ENCODE assay signal across 13 cellular contexts in genomic region chr2:172446524-172447063, GRCh38. TPM values are rescaled to one million over a fixed set of nuclear protein-coding genes. Genes with fewer than 3 reads are reported as not detected.
DNase-seq lines count a peak whose midpoint lies in the region; ATAC-seq, FAIRE-seq and TF ChIP-seq lines count a peak whose summit lies in the region.
"Had no signal": no experiment of that assay in that cellular context is flagged by ENCODE, and none has a peak within 500 bp of the region (broad histone marks: within the 10 kb centered on the region; RNA-seq: fewer than 3 reads in every experiment).

No MANE protein-coding gene starts in this region.

- CTCF ChIA-PET in activated CD4-positive, alpha-beta T cell treated with anti-CD3 and anti-CD28 coated beads for 36 hours (lab: Charles Lee), result interaction anchor here (0.8 to 10.6 kb wide), 6 partner anchors 13 to 207 kb away, joined by 3 to 136 read pairs (median 4); partner anchors contain the start of gene ITGA6
- CTCF ChIA-PET in Panc1 (lab: Charles Lee), result no interaction called here
- CTCF ChIA-PET in endothelial cell of umbilical vein (lab: Charles Lee), result interaction anchor here (1.4 to 3.9 kb wide), 5 partner anchors 9 to 18 kb away, joined by 3 to 30 read pairs (median 5); no protein-coding TSS in a partner anchor

- H3K4me1 Mint-ChIP-seq in activated CD4-positive, alpha-beta T cell treated with anti-CD3 and anti-CD28 coated beads for 36 hours, result peaks cover 73% of the 10 kb centered on the region

- no peaks in the 10 kb centered on the region for H3K9me3 Mint-ChIP-seq in activated CD4-positive, alpha-beta T cell treated with anti-CD3 and anti-CD28 coated beads for 36 hours (ENCODE audit: low read depth)

- TF ChIP-seq CTCF in Panc1 (IDR thresholded peaks at IDR 0.05), result no peak
- no peak for TF ChIP-seq CTCF in endothelial cell of umbilical vein (IDR thresholded peaks at IDR 0.05; ENCODE audit: extremely low read depth in 1 of 2, insufficient read depth in 1 of 2, low read depth in 1 of 2, low read length in 2 of 2)
- no peak for TF ChIP-seq CTCF in WERI-Rb-1 (IDR thresholded peaks at IDR 0.05; ENCODE audit: low read depth, low read length)

- H3K27ac Mint-ChIP-seq in activated CD4-positive, alpha-beta T cell treated with anti-CD3 and anti-CD28 coated beads for 36 hours, result no peak overlapping the region

- H3K4me3 ChIP-seq in Panc1 (ENCODE audit: low read depth in 2 of 2, low read length in 2 of 2) (no peak overlapping the region), endothelial cell of umbilical vein (replicated peaks in 1 of 3; ENCODE audit: insufficient read depth in 1 of 3, low read depth in 1 of 3, low read length in 3 of 3) (no peak overlapping the region), small intestine (ENCODE audit: low read depth in 1 of 2, low read length in 2 of 2) (no peak overlapping the region), WERI-Rb-1 (ENCODE audit: low read depth, low read length) (no peak overlapping the region)

- no peaks in the 10 kb centered on the region for H4K20me1 ChIP-seq in endothelial cell of umbilical vein (replicated peaks; ENCODE audit: control insufficient read depth, extremely low read depth, insufficient read depth, low read length)

- dilution Hi-C loops in endothelial cell of umbilical vein (cut with MboI; ENCODE audit: extremely low pct_ligation_motif_present, low sequenced_read_pairs), result loop anchor here (25.0 kb wide), 1 partner anchor 259 kb away; no protein-coding TSS in a partner anchor

- WGBS in small intestine, 3 donors, result 19 to 61% (median 40%) methylated on average over 6 of the region's 6 CpGs

- in situ Hi-C loops in Panc1 (cut with HindIII; ENCODE audit: low pct_unique_long_range_greater_than_20kb, low sequenced_read_pairs), result no loop called here

- H3K4me3 Mint-ChIP-seq in activated CD4-positive, alpha-beta T cell treated with anti-CD3 and anti-CD28 coated beads for 36 hours, result no peak overlapping the region

- no peaks in the 10 kb centered on the region for H3K36me3 ChIP-seq in Panc1 (ENCODE audit: control insufficient read depth, insufficient read depth, low read length)
- no peaks in the 10 kb centered on the region for H3K36me3 ChIP-seq in endothelial cell of umbilical vein (ENCODE audit: control insufficient read depth in 2 of 2, extremely low read depth in 1 of 2, insufficient read depth in 2 of 2, low read length in 2 of 2)
- no peaks in the 10 kb centered on the region for H3K36me3 ChIP-seq in small intestine (ENCODE audit: control insufficient read depth in 2 of 2, insufficient read depth in 2 of 2, low read length in 2 of 2)
- H3K36me3 ChIP-seq in WERI-Rb-1, result no peaks in the 10 kb centered on the region

- H3K9ac ChIP-seq in endothelial cell of umbilical vein (replicated peaks; ENCODE audit: extremely low read depth, insufficient read depth, low read length), result no peak overlapping the region

- no peaks in the 10 kb centered on the region for H3K9me1 ChIP-seq in endothelial cell of umbilical vein (replicated peaks; ENCODE audit: control insufficient read depth, extremely low read depth, insufficient read depth, low read length)

- intact Hi-C loops in activated CD4-positive, alpha-beta T cell treated with anti-CD3 and anti-CD28 coated beads for 36 hours (cut with DNase I, micrococcal nuclease), result loop anchor here in 1 of 2 experiments (2.0 kb wide), 1 partner anchor 14 kb away; no protein-coding TSS in a partner anchor
- intact Hi-C loops in Panc1 (cut with micrococcal nuclease; ENCODE audit: unreplicated experiment), result no loop called here
- intact Hi-C loops in endothelial cell of umbilical vein (cut with micrococcal nuclease), result no loop called here

- H3K27me3 ChIP-seq in Panc1 (ENCODE audit: control insufficient read depth, insufficient read depth, low read length), result no peaks in the 10 kb centered on the region
- no peaks in the 10 kb centered on the region for H3K27me3 ChIP-seq in endothelial cell of umbilical vein (ENCODE audit: control insufficient read depth in 2 of 2, insufficient read depth in 2 of 2, low read length in 2 of 2)
- H3K27me3 ChIP-seq in small intestine (ENCODE audit: control insufficient read depth in 2 of 2, insufficient read depth in 2 of 2, low read length in 2 of 2), result no peaks in the 10 kb centered on the region
- no peaks in the 10 kb centered on the region for H3K27me3 ChIP-seq in WERI-Rb-1 (ENCODE audit: insufficient read depth, low read depth, severe bottlenecking)

- peak overlapping the region; percentile 15; the same call in 1 of the 2 replicates for H3K27ac ChIP-seq in Panc1 (ENCODE audit: low read length)
- no peak overlapping the region for H3K27ac ChIP-seq in endothelial cell of umbilical vein (ENCODE audit: insufficient read depth, low read depth, low read length)
- peak overlapping the region; percentile 58 to 62 for H3K27ac ChIP-seq in small intestine (ENCODE audit: low read depth in 1 of 2, low read length in 1 of 2)
- no peak overlapping the region for H3K27ac ChIP-seq in WERI-Rb-1

- H2AFZ ChIP-seq in endothelial cell of umbilical vein (ENCODE audit: low read depth, low read length), result no peak overlapping the region

- H3K4me1 ChIP-seq in Panc1 (ENCODE audit: control insufficient read depth, insufficient read depth, low read length), result peaks cover 20% of the 10 kb centered on the region
- H3K4me1 ChIP-seq in endothelial cell of umbilical vein (ENCODE audit: control insufficient read depth, extremely low read depth, insufficient read depth, low read length), result peaks cover 22% of the 10 kb centered on the region
- peaks cover 5 to 7% of the 10 kb centered on the region in 2 donors for H3K4me1 ChIP-seq in small intestine (ENCODE audit: control insufficient read depth in 2 of 2, insufficient read depth in 1 of 2, low read depth in 1 of 2, low read length in 1 of 2)

- H3K79me2 ChIP-seq in endothelial cell of umbilical vein (ENCODE audit: control insufficient read depth, insufficient read depth, low read length), result peaks cover 80% of the 10 kb centered on the region

- no peaks in the 10 kb centered on the region for H3K9me3 ChIP-seq in Panc1 (ENCODE audit: control insufficient read depth, insufficient read depth, low read depth, low read length)
- no peaks in the 10 kb centered on the region for H3K9me3 ChIP-seq in endothelial cell of umbilical vein (replicated peaks; ENCODE audit: control insufficient read depth, insufficient read depth, low read length)
- no peaks in the 10 kb centered on the region for H3K9me3 ChIP-seq in small intestine (ENCODE audit: control insufficient read depth, low read depth)
- no peaks in the 10 kb centered on the region for H3K9me3 ChIP-seq in WERI-Rb-1 (ENCODE audit: severe bottlenecking)

- POLR2A ChIA-PET in activated CD4-positive, alpha-beta T cell treated with anti-CD3 and anti-CD28 coated beads for 36 hours (lab: Charles Lee), result interaction anchor here (1.3 to 1.5 kb wide), 2 partner anchors 13 to 17 kb away, joined by 3 to 4 read pairs; no protein-coding TSS in a partner anchor
- POLR2A ChIA-PET in Panc1 (lab: Charles Lee) (no interaction called here), endothelial cell of umbilical vein (lab: Charles Lee) (no interaction called here)

- TF ChIP-seq POLR2A in endothelial cell of umbilical vein (IDR thresholded peaks at IDR 0.05; ENCODE audit: low read depth, low read length), result no peak

- DNase-seq in activated CD4-positive, alpha-beta T cell treated with anti-CD3 and anti-CD28 coated beads for 36 hours, result no peak
- no peak for DNase-seq in activated CD4-positive, alpha-beta T cell treated with anti-CD3 and anti-CD28 coated beads for 1 hour
- DNase-seq in Panc1 (ENCODE audit: low read depth, low spot score), result no peak
- peak; percentile 59 for DNase-seq in endothelial cell of umbilical vein (ENCODE audit: low read depth, low spot score)
- DNase-seq in small intestine, result peak; percentile 95
- DNase-seq in WERI-Rb-1, result no peak
- DNase-seq in NCI-H748 treated with DMSO at 0.1 percent for 48 hours (lab: John Stamatoyannopoulos, UW), result no peak
- DNase-seq: mesendoderm, NCI-H446, occipital lobe, Right ventricle myocardium superior had no signal

- ATAC-seq in activated CD4-positive, alpha-beta T cell treated with anti-CD3 and anti-CD28 coated beads for 36 hours, result peak; percentile 18
- ATAC-seq in Panc1 (no peak), HG02973 (IDR thresholded peaks at IDR 0.05; ENCODE audit: unreplicated experiment) (no peak)

- no peaks in the 10 kb centered on the region for H3K27me3 Mint-ChIP-seq in activated CD4-positive, alpha-beta T cell treated with anti-CD3 and anti-CD28 coated beads for 36 hours

- no TSS peak for BruUV-seq in Panc1 (replicated peaks; lab: Mats Ljungman, UMichigan)
- BruUV-seq in endothelial cell of umbilical vein (replicated peaks; lab: Mats Ljungman, UMichigan), result no TSS peak

- peak overlapping the region; percentile 34 for H3K4me2 ChIP-seq in endothelial cell of umbilical vein (ENCODE audit: insufficient read depth, low read length)

- FAIRE-seq in endothelial cell of umbilical vein (lab: Jason Lieb, UNC) (peak; percentile 90), small intestine (lab: Jason Lieb, UNC) (no peak)
- FAIRE-seq: D721Med had no signal

- peaks cover 2% of the 10 kb centered on the region for H3K36me3 Mint-ChIP-seq in activated CD4-positive, alpha-beta T cell treated with anti-CD3 and anti-CD28 coated beads for 36 hours (ENCODE audit: low read depth)

TF ChIP-seq in endothelial cell of umbilical vein, 7 proteins besides CTCF, POLR2A, EP300 and RAD21 (continues in another document):
- no peak for TF ChIP-seq MYC (IDR thresholded peaks at IDR 0.05; ENCODE audit: low read depth, low read length)
- TF ChIP-seq FOS (IDR thresholded peaks at IDR 0.05; ENCODE audit: borderline replicate concordance, insufficient read depth, low read length), result peak; percentile 17
- no peak for TF ChIP-seq EZH2 (IDR thresholded peaks at IDR 0.05; ENCODE audit: borderline replicate concordance, low read depth, low read length, severe bottlenecking)
- no peak for TF ChIP-seq MAX (IDR thresholded peaks at IDR 0.05; ENCODE audit: insufficient read depth, insufficient read length)

RNA-seq across cellular contexts. Expression of gene ITGA6, which starts 19.2 kb away (rescaled TPM):
- 1 to 10 TPM; 7.8 to 7.9 TPM for total RNA-seq in activated CD4-positive, alpha-beta T cell treated with anti-CD3 and anti-CD28 coated beads for 36 hours
- total RNA-seq in Panc1 (2021; ENCODE audit: unreplicated experiment) (75.9 TPM), endothelial cell of umbilical vein (174 and 208 TPM in 2 replicates)
- 41.0 TPM for polyA plus RNA-seq in Panc1 (2012; ENCODE audit: insufficient read length)
- polyA plus RNA-seq in endothelial cell of umbilical vein (14.6 and 24.9 TPM in 2 replicates), small intestine (10 to 100 TPM; 33.2 to 81.0 (median 37.1) TPM)
- 23.3 and 26.0 TPM in 2 replicates for polyA plus RNA-seq in endothelial cell of umbilical vein (2011; cell fraction: cytosol; rRNA removed)
- polyA plus RNA-seq in endothelial cell of umbilical vein (2011; cell fraction: nucleus; rRNA removed), result 55.2 and 71.9 TPM in 2 replicates
- 78.4 and 153 TPM in 2 replicates for polyA plus RNA-seq in endothelial cell of umbilical vein (2012)
- polyA minus RNA-seq in endothelial cell of umbilical vein, result 51.4 and 52.6 TPM in 2 replicates
- polyA minus RNA-seq in endothelial cell of umbilical vein (2011; cell fraction: cytosol; rRNA and poly(A)+ RNA removed), result 5.8 TPM
- 53.0 and 76.1 TPM in 2 replicates for polyA minus RNA-seq in endothelial cell of umbilical vein (2011; cell fraction: nucleus; rRNA and poly(A)+ RNA removed)

Comparison
In these comparisons a context has a peak if more than half of its experiments do, and no peak if none do; other contexts are left out.
1. DNase-seq: peak in endothelial cell of umbilical vein (single experiment) and small intestine (single experiment); none in activated CD4-positive, alpha-beta T cell treated with anti-CD3 and anti-CD28 coated beads for 36 hours (single experiment), activated CD4-positive, alpha-beta T cell treated with anti-CD3 and anti-CD28 coated beads for 1 hour (single experiment), Panc1 (single experiment), WERI-Rb-1 (single experiment) and NCI-H748 treated with DMSO at 0.1 percent for 48 hours (single experiment).
2. H3K27ac ChIP-seq: peak in Panc1 (single experiment) and small intestine (2 of 2); none in endothelial cell of umbilical vein (single experiment) and WERI-Rb-1 (single experiment).